ENCODE assay signal across 2 cellular contexts in the genomic region with DNA sequence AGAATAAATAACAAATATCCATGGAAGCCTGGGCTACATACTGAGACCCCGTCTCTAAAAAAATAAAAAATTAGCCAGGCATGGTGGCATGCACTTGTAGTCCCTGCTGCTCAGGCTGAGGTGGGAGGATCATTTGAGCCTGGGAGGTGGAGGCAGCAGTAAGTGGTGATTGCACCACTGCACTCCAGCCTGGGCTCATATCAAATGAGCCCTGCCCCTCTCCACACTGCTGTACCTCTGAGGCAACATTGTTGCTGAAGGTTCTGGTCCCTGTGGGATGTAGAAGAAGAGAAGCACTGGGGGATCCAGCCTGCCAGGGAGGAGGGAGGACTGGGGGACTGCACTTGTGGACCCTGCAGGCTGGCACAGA.
TF ChIP-seq lines count a peak whose summit lies in the region.

No MANE protein-coding gene starts in this region.

TF ChIP-seq in Ishikawa, 13 proteins besides CTCF, POLR2A, EP300 and RAD21 (continued from another document):
- no peak for TF ChIP-seq NFIC (IDR thresholded peaks at IDR 0.05)

TF ChIP-seq in H1, 55 proteins besides CTCF, POLR2A, EP300 and RAD21:
- TF ChIP-seq, protein P1, sequence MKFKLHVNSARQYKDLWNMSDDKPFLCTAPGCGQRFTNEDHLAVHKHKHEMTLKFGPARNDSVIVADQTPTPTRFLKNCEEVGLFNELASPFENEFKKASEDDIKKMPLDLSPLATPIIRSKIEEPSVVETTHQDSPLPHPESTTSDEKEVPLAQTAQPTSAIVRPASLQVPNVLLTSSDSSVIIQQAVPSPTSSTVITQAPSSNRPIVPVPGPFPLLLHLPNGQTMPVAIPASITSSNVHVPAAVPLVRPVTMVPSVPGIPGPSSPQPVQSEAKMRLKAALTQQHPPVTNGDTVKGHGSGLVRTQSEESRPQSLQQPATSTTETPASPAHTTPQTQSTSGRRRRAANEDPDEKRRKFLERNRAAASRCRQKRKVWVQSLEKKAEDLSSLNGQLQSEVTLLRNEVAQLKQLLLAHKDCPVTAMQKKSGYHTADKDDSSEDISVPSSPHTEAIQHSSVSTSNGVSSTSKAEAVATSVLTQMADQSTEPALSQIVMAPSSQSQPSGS (IDR thresholded peaks at IDR 0.05; ENCODE audit: low read length), result no peak
- TF ChIP-seq CEBPB (IDR thresholded peaks at IDR 0.05; ENCODE audit: low read depth, low read length) (no peak), HDAC2 (IDR thresholded peaks at IDR 0.05; ENCODE audit: borderline replicate concordance in 1 of 2, low read depth in 2 of 2, low read length in 2 of 2) (no peak), KDM5A (IDR thresholded peaks at IDR 0.05; ENCODE audit: low read length) (no peak), BCL11A (IDR thresholded peaks at IDR 0.05; ENCODE audit: low read depth in 2 of 2, low read length in 2 of 2) (no peak)
- TF ChIP-seq, protein P2, sequence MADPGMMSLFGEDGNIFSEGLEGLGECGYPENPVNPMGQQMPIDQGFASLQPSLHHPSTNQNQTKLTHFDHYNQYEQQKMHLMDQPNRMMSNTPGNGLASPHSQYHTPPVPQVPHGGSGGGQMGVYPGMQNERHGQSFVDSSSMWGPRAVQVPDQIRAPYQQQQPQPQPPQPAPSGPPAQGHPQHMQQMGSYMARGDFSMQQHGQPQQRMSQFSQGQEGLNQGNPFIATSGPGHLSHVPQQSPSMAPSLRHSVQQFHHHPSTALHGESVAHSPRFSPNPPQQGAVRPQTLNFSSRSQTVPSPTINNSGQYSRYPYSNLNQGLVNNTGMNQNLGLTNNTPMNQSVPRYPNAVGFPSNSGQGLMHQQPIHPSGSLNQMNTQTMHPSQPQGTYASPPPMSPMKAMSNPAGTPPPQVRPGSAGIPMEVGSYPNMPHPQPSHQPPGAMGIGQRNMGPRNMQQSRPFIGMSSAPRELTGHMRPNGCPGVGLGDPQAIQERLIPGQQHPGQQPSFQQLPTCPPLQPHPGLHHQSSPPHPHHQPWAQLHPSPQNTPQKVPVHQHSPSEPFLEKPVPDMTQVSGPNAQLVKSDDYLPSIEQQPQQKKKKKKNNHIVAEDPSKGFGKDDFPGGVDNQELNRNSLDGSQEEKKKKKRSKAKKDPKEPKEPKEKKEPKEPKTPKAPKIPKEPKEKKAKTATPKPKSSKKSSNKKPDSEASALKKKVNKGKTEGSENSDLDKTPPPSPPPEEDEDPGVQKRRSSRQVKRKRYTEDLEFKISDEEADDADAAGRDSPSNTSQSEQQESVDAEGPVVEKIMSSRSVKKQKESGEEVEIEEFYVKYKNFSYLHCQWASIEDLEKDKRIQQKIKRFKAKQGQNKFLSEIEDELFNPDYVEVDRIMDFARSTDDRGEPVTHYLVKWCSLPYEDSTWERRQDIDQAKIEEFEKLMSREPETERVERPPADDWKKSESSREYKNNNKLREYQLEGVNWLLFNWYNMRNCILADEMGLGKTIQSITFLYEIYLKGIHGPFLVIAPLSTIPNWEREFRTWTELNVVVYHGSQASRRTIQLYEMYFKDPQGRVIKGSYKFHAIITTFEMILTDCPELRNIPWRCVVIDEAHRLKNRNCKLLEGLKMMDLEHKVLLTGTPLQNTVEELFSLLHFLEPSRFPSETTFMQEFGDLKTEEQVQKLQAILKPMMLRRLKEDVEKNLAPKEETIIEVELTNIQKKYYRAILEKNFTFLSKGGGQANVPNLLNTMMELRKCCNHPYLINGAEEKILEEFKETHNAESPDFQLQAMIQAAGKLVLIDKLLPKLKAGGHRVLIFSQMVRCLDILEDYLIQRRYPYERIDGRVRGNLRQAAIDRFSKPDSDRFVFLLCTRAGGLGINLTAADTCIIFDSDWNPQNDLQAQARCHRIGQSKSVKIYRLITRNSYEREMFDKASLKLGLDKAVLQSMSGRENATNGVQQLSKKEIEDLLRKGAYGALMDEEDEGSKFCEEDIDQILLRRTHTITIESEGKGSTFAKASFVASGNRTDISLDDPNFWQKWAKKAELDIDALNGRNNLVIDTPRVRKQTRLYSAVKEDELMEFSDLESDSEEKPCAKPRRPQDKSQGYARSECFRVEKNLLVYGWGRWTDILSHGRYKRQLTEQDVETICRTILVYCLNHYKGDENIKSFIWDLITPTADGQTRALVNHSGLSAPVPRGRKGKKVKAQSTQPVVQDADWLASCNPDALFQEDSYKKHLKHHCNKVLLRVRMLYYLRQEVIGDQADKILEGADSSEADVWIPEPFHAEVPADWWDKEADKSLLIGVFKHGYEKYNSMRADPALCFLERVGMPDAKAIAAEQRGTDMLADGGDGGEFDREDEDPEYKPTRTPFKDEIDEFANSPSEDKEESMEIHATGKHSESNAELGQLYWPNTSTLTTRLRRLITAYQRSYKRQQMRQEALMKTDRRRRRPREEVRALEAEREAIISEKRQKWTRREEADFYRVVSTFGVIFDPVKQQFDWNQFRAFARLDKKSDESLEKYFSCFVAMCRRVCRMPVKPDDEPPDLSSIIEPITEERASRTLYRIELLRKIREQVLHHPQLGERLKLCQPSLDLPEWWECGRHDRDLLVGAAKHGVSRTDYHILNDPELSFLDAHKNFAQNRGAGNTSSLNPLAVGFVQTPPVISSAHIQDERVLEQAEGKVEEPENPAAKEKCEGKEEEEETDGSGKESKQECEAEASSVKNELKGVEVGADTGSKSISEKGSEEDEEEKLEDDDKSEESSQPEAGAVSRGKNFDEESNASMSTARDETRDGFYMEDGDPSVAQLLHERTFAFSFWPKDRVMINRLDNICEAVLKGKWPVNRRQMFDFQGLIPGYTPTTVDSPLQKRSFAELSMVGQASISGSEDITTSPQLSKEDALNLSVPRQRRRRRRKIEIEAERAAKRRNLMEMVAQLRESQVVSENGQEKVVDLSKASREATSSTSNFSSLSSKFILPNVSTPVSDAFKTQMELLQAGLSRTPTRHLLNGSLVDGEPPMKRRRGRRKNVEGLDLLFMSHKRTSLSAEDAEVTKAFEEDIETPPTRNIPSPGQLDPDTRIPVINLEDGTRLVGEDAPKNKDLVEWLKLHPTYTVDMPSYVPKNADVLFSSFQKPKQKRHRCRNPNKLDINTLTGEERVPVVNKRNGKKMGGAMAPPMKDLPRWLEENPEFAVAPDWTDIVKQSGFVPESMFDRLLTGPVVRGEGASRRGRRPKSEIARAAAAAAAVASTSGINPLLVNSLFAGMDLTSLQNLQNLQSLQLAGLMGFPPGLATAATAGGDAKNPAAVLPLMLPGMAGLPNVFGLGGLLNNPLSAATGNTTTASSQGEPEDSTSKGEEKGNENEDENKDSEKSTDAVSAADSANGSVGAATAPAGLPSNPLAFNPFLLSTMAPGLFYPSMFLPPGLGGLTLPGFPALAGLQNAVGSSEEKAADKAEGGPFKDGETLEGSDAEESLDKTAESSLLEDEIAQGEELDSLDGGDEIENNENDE (IDR thresholded peaks at IDR 0.05; ENCODE audit: insufficient replicate concordance, low read length), result no peak
TF ChIP-seq in H1: peak in this region for 0.
